ENCODE assay signal across 11 cellular contexts in genomic region chr21:42654913-42655796, GRCh38. TPM values are rescaled to one million over a fixed set of nuclear protein-coding genes. Genes with fewer than 3 reads are reported as not detected.
A peak's percentile ranks its signal among the peaks of the same experiment; 100 is the strongest.
DNase-seq lines count a peak whose midpoint lies in the region; ATAC-seq and TF ChIP-seq lines count a peak whose summit lies in the region.
"Had no signal": no experiment of that assay in that cellular context is flagged by ENCODE, and none has a peak within 500 bp of the region (broad histone marks: within the 10 kb centered on the region; RNA-seq: fewer than 3 reads in every experiment).

No MANE protein-coding gene starts in this region.

- DNase-seq in Caco-2: no peak
- DNase-seq in PC-3: no peak
- no peak for DNase-seq in esophagus muscularis mucosa (ENCODE audit: extremely low spot score)
- DNase-seq in NCI-H2107 treated with DMSO at 0.1 percent for 48 hours (lab: John Stamatoyannopoulos, UW; ENCODE audit: unreplicated experiment): no peak
- DNase-seq: HFFc6, NCI-H1417 treated with DMSO at 0.1 percent for 48 hours had no signal

- H4K20me1 ChIP-seq in PC-3 (ENCODE audit: low read length): no peaks in the 10 kb centered on the region

- TF ChIP-seq POLR2A in esophagus muscularis mucosa (IDR thresholded peaks at IDR 0.05; ENCODE audit: low read depth): no peak

- no peaks in the 10 kb centered on the region for H3K27me3 ChIP-seq in Caco-2 (replicated peaks; ENCODE audit: control insufficient read depth, insufficient read depth, low read length)
- peaks cover 89% of the 10 kb centered on the region for H3K27me3 ChIP-seq in PC-3 (ENCODE audit: low read length)
- peaks cover 0 to 12% (median 2%) of the 10 kb centered on the region in 4 donors for H3K27me3 ChIP-seq in esophagus muscularis mucosa
- H3K27me3 ChIP-seq in parathyroid adenoma (ENCODE audit: control insufficient read depth, insufficient read depth, low read length): no peaks in the 10 kb centered on the region

- H3K9me3 ChIP-seq in Caco-2: no peaks in the 10 kb centered on the region
- no peaks in the 10 kb centered on the region for H3K9me3 ChIP-seq in PC-3 (ENCODE audit: low read length)
- H3K9me3 ChIP-seq in esophagus muscularis mucosa: no peaks in the 10 kb centered on the region
- H3K9me3 ChIP-seq in parathyroid adenoma (ENCODE audit: control insufficient read depth, low read length): no peaks in the 10 kb centered on the region

- WGBS in esophagus muscularis mucosa: 43% methylated on average over 17 of the region's 18 CpGs

- CTCF ChIA-PET in Caco-2 (lab: Charles Lee): interaction anchor here (0.6 to 1.8 kb wide), 6 partner anchors 14 to 72 kb away, joined by 3 to 19 read pairs (median 4); no protein-coding TSS in a partner anchor
- CTCF ChIA-PET in PC-3 (lab: Charles Lee): no interaction called here

- peak overlapping the region; percentile 70 for H3K4me3 Mint-ChIP-seq in Caco-2 (ENCODE audit: unreplicated experiment)
- H3K4me3 Mint-ChIP-seq: HFFc6 had no signal

- H3K27me3 Mint-ChIP-seq in Caco-2 (ENCODE audit: insufficient read depth, unreplicated experiment): no peaks in the 10 kb centered on the region

- POLR2A ChIA-PET in Caco-2 (lab: Charles Lee) (no interaction called here), PC-3 (lab: Charles Lee; ENCODE audit: unreplicated experiment) (no interaction called here)

- H3K9ac ChIP-seq in PC-3 (ENCODE audit: low read length): no peak overlapping the region
- no peak overlapping the region for H3K9ac ChIP-seq in parathyroid adenoma

- no peaks in the 10 kb centered on the region for H3K36me3 ChIP-seq in Caco-2 (ENCODE audit: control insufficient read depth, insufficient read depth, low read length)
- H3K36me3 ChIP-seq in PC-3 (ENCODE audit: low read depth, low read length): no peaks in the 10 kb centered on the region
- H3K36me3 ChIP-seq in esophagus muscularis mucosa: peaks cover 0 to 15% (median 3%) of the 10 kb centered on the region in 4 donors
- no peaks in the 10 kb centered on the region for H3K36me3 ChIP-seq in parathyroid adenoma (ENCODE audit: control insufficient read depth, insufficient read depth, low read length)

- peaks cover 7% of the 10 kb centered on the region for H3K36me3 Mint-ChIP-seq in Caco-2 (ENCODE audit: insufficient read depth, unreplicated experiment)

- ATAC-seq in PC-3 (no peak), HG02759 (IDR thresholded peaks at IDR 0.05; ENCODE audit: unreplicated experiment) (no peak), HG03280 (IDR thresholded peaks at IDR 0.05; ENCODE audit: unreplicated experiment) (no peak), GM18520 (IDR thresholded peaks at IDR 0.05; ENCODE audit: unreplicated experiment) (no peak)
- ATAC-seq: activated CD4-positive, CD25-positive, alpha-beta regulatory T cell treated with anti-CD3 and anti-CD28 coated beads, Interleukin-2, amount 50 U/mL, for 24 hours had no signal

- no peaks in the 10 kb centered on the region for H3F3A ChIP-seq in PC-3 (ENCODE audit: low read length, unreplicated experiment)

- BruUV-seq in Caco-2 (replicated peaks; lab: Mats Ljungman, UMichigan) (no TSS peak), PC-3 (replicated peaks; lab: Mats Ljungman, UMichigan) (no TSS peak)

- peaks cover 7% of the 10 kb centered on the region for H3K4me1 Mint-ChIP-seq in Caco-2 (ENCODE audit: low read depth, unreplicated experiment)

- H2AFZ ChIP-seq in PC-3 (ENCODE audit: low read length): no peak overlapping the region
- H2AFZ ChIP-seq in parathyroid adenoma: no peak overlapping the region

- H3K9me2 ChIP-seq in PC-3 (replicated peaks; ENCODE audit: low read length): no peaks in the 10 kb centered on the region

- intact Hi-C loops in Caco-2 (cut with micrococcal nuclease; ENCODE audit: unreplicated experiment): no loop called here
- intact Hi-C loops in PC-3 (cut with micrococcal nuclease): loop anchor here (5.0 kb wide), 1 partner anchor 162 kb away; no protein-coding TSS in a partner anchor
- intact Hi-C loops in esophagus muscularis mucosa (cut with DNase I): loop anchor here (5.0 kb wide), 2 partner anchors 92 to 162 kb away; no protein-coding TSS in a partner anchor

- TF ChIP-seq CTCF in Caco-2 (IDR thresholded peaks at IDR 0.05; ENCODE audit: insufficient read depth in 1 of 2, low read depth in 1 of 2, low read length in 1 of 2, severe bottlenecking in 1 of 2, unreplicated experiment in 1 of 2) (no peak), PC-3 (conservative IDR thresholded peaks at IDR 0.05; ENCODE audit: low read depth, low read length) (no peak), esophagus muscularis mucosa (IDR thresholded peaks at IDR 0.05) (no peak), parathyroid adenoma (IDR thresholded peaks at IDR 0.05) (no peak)

- H3K4me2 ChIP-seq in PC-3 (ENCODE audit: low read length) (peak overlapping the region; percentile 40), parathyroid adenoma (ENCODE audit: low read length) (peak overlapping the region; percentile 16)

- H3K4me1 ChIP-seq in Caco-2 (peaks cover 8% of the 10 kb centered on the region), PC-3 (ENCODE audit: insufficient read depth, low read length) (peaks cover 23% of the 10 kb centered on the region), esophagus muscularis mucosa (peaks cover 29 to 79% (median 64%) of the 10 kb centered on the region in 4 donors), parathyroid adenoma (peaks cover 5% of the 10 kb centered on the region)

- no peak overlapping the region for H3K27ac ChIP-seq in PC-3 (ENCODE audit: low read length)
- peak overlapping the region; percentile 2 to 86 (median 82) for H3K27ac ChIP-seq in esophagus muscularis mucosa (replicated peaks in 1 of 4)
- no peak overlapping the region for H3K27ac ChIP-seq in parathyroid adenoma

- TF ChIP-seq EP300 in esophagus muscularis mucosa (IDR thresholded peaks at IDR 0.05): no peak

- H3K79me2 ChIP-seq in PC-3 (ENCODE audit: low read length) (no peaks in the 10 kb centered on the region), parathyroid adenoma (peaks cover 2% of the 10 kb centered on the region)

- H3K27ac Mint-ChIP-seq in Caco-2 (ENCODE audit: unreplicated experiment): peak overlapping the region; percentile 39
- H3K27ac Mint-ChIP-seq: HFFc6 had no signal

- H3K9me3 Mint-ChIP-seq in Caco-2 (ENCODE audit: unreplicated experiment): no peaks in the 10 kb centered on the region

- peak overlapping the region; percentile 82 for H3K4me3 ChIP-seq in Caco-2 (ENCODE audit: low read depth, low read length)
- no peak overlapping the region for H3K4me3 ChIP-seq in PC-3 (ENCODE audit: low read length)
- peak overlapping the region; percentile 68 to 91 (median 74) for H3K4me3 ChIP-seq in esophagus muscularis mucosa
- peak overlapping the region; percentile 69 for H3K4me3 ChIP-seq in parathyroid adenoma (ENCODE audit: low read depth, low read length)

RNA-seq across cellular contexts. Expression of gene PDE9A, which starts 1.7 kb away (rescaled TPM):
- total RNA-seq in Caco-2 (2022): 9.7 and 10.5 TPM in 2 replicates
- 0.33 and 1.3 TPM in 2 replicates for total RNA-seq in PC-3 (2014; rRNA removed)
- 10 to 100 TPM; 29.2 to 68.4 (median 40.4) TPM for total RNA-seq in esophagus muscularis mucosa
- total RNA-seq: HFFc6 had no signal

Comparison
In these comparisons a context has a peak if more than half of its experiments do, and no peak if none do; other contexts are left out.
1. H3K27ac ChIP-seq: peak in esophagus muscularis mucosa (4 of 4); none in PC-3 (single experiment) and parathyroid adenoma (single experiment).